Comparison of ENCODE assay signal across 13 cellular contexts in genomic region chr16:8679156-8679555, GRCh38.
"Had no signal": no experiment of that assay in that cellular context is flagged by ENCODE, and none has a peak within 500 bp of the region (broad histone marks: within the 10 kb centered on the region; RNA-seq: fewer than 3 reads in every experiment).

No MANE protein-coding gene starts in this region.

- DNase-seq: activated CD4-positive, alpha-beta T cell treated with anti-CD3 and anti-CD28 coated beads, Interleukin-2, amount 10 ng/mL, durations not matched to agents 24 days and 14 days; activated CD4-positive, CD25-positive, alpha-beta regulatory T cell; activated naive CD4-positive, alpha-beta T cell; gastrocnemius medialis; heart left ventricle; naive thymus-derived CD8-positive, alpha-beta T cell; stimulated activated CD4-positive, alpha-beta T cell treated with anti-CD3 and anti-CD28 coated beads, Interleukin-15, amount 100 ng/mL, for 24 hours; stimulated activated CD4-positive, alpha-beta T cell treated with anti-CD3 and anti-CD28 coated beads, Interleukin-4, amount 100 ng/mL, for 1 hour; stimulated activated naive B cell treated with anti-CD40 and anti-IgM and Interleukin-4, amounts not matched to agents 10 μg/mL and 1 μg/mL and 100 μg/mL, for 72 hours; thyroid gland; uterus had no signal

- H3K27me3 ChIP-seq: ascending aorta, gastrocnemius medialis, heart left ventricle, thyroid gland, uterus had no signal

- H3K36me3 ChIP-seq: ascending aorta, gastrocnemius medialis, thyroid gland, uterus had no signal

- H3K27ac ChIP-seq: ascending aorta, gastrocnemius medialis, heart left ventricle, thyroid gland, uterus had no signal

- H3K27ac Mint-ChIP-seq: activated CD4-positive, alpha-beta T cell treated with anti-CD3 and anti-CD28 coated beads, Interleukin-2, amount 10 ng/mL, durations not matched to agents 24 days and 14 days; stimulated activated naive B cell treated with anti-CD40 and anti-IgM and Interleukin-4, amounts not matched to agents 10 μg/mL and 1 μg/mL and 100 μg/mL, for 72 hours had no signal

- H3K4me1 ChIP-seq: uterus had no signal

- H3K4me3 Mint-ChIP-seq: activated CD4-positive, alpha-beta T cell treated with anti-CD3 and anti-CD28 coated beads, Interleukin-2, amount 10 ng/mL, durations not matched to agents 24 days and 14 days; naive thymus-derived CD8-positive, alpha-beta T cell; stimulated activated naive B cell treated with anti-CD40 and anti-IgM and Interleukin-4, amounts not matched to agents 10 μg/mL and 1 μg/mL and 100 μg/mL, for 72 hours had no signal

- H3K4me3 ChIP-seq: ascending aorta, gastrocnemius medialis, heart left ventricle, thyroid gland, uterus had no signal

- H3K27me3 Mint-ChIP-seq: activated CD4-positive, alpha-beta T cell treated with anti-CD3 and anti-CD28 coated beads, Interleukin-2, amount 10 ng/mL, durations not matched to agents 24 days and 14 days; naive thymus-derived CD8-positive, alpha-beta T cell; stimulated activated naive B cell treated with anti-CD40 and anti-IgM and Interleukin-4, amounts not matched to agents 10 μg/mL and 1 μg/mL and 100 μg/mL, for 72 hours had no signal

- H3K9me3 ChIP-seq: ascending aorta, gastrocnemius medialis, thyroid gland, uterus had no signal

- H3K9me3 Mint-ChIP-seq: activated CD4-positive, alpha-beta T cell treated with anti-CD3 and anti-CD28 coated beads, Interleukin-2, amount 10 ng/mL, durations not matched to agents 24 days and 14 days had no signal

- ATAC-seq: gastrocnemius medialis; heart left ventricle; left lobe of liver; naive thymus-derived CD8-positive, alpha-beta T cell; stimulated activated naive B cell treated with anti-CD40 and anti-IgM and Interleukin-4, amounts not matched to agents 10 μg/mL and 1 μg/mL and 100 μg/mL, for 72 hours had no signal
